In genomic region chr14:55122441-55122986, GRCh38 we compare ENCODE assay signal across 9 cellular contexts. TPM values are rescaled to one million over a fixed set of nuclear protein-coding genes. Genes with fewer than 3 reads are reported as not detected.
DNase-seq lines count a peak whose midpoint lies in the region; ATAC-seq and TF ChIP-seq lines count a peak whose summit lies in the region.
"Had no signal": no experiment of that assay in that cellular context is flagged by ENCODE, and none has a peak within 500 bp of the region (broad histone marks: within the 10 kb centered on the region; RNA-seq: fewer than 3 reads in every experiment).

No MANE protein-coding gene starts in this region.

- H3K27ac ChIP-seq in breast epithelium: peak overlapping the region; percentile 71 to 79
- peak overlapping the region; percentile 35 to 65 for H3K27ac ChIP-seq in lung (ENCODE audit: low read depth in 1 of 2, low read length in 1 of 2)
- H3K27ac ChIP-seq in urinary bladder (ENCODE audit: low read depth): peak overlapping the region; percentile 44
- H3K27ac ChIP-seq: right lobe of liver had no signal

- DNase-seq in NCI-H2196 (lab: John Stamatoyannopoulos, UW; ENCODE audit: unreplicated experiment) (peak; percentile 44), NCI-H2196 treated with DMSO at 0.1 percent for 48 hours (lab: John Stamatoyannopoulos, UW; ENCODE audit: unreplicated experiment) (no peak), breast epithelium (ENCODE audit: low spot score in 2 of 2) (peak in 1 of 2 donors; percentile 50), lung (ENCODE audit: low spot score) (peak; percentile 53), NCI-H1092 treated with DMSO at 0.1 percent for 48 hours (lab: John Stamatoyannopoulos, UW) (no peak), hippocampal formation (lab: John Stamatoyannopoulos, UW) (no peak), GDM1 (lab: John Stamatoyannopoulos, UW) (no peak)
- DNase-seq: right lobe of liver had no signal

- ATAC-seq in lung (ENCODE audit: insufficient read depth, low FRiP score): no peak

- H3K4me1 ChIP-seq in breast epithelium: peaks cover 9 to 17% of the 10 kb centered on the region in 2 donors
- H3K4me1 ChIP-seq in lung (ENCODE audit: control insufficient read depth in 2 of 2, insufficient read depth in 2 of 2, low read length in 2 of 2): peaks cover 18 to 31% of the 10 kb centered on the region in 2 donors
- peaks cover 3% of the 10 kb centered on the region for H3K4me1 ChIP-seq in urinary bladder (ENCODE audit: insufficient read depth)
- H3K4me1 ChIP-seq: right lobe of liver had no signal

- H3K4me3 ChIP-seq in breast epithelium: no peak overlapping the region
- no peak overlapping the region for H3K4me3 ChIP-seq in lung
- no peak overlapping the region for H3K4me3 ChIP-seq in urinary bladder (ENCODE audit: low read depth, low read length)
- H3K4me3 ChIP-seq: right lobe of liver had no signal

- WGBS in lung, 2 donors: 53 to 76% methylated on average over 8 of the region's 8 CpGs
- WGBS in urinary bladder: 30% methylated on average over 8 of the region's 8 CpGs

- no peaks in the 10 kb centered on the region for H3K9me3 ChIP-seq in breast epithelium
- no peaks in the 10 kb centered on the region for H3K9me3 ChIP-seq in lung (ENCODE audit: control insufficient read depth in 2 of 2, insufficient read depth in 1 of 2, low read length in 1 of 2)
- H3K9me3 ChIP-seq: right lobe of liver had no signal

- intact Hi-C loops in breast epithelium (cut with DNase I; ENCODE audit: low total_unique reads): no loop called here

- H3K36me3 ChIP-seq in breast epithelium (no peaks in the 10 kb centered on the region), lung (ENCODE audit: control insufficient read depth in 2 of 2, insufficient read depth in 2 of 2, low read length in 2 of 2) (no peaks in the 10 kb centered on the region), urinary bladder (ENCODE audit: insufficient read depth) (no peaks in the 10 kb centered on the region)
- H3K36me3 ChIP-seq: right lobe of liver had no signal

- TF ChIP-seq CTCF in breast epithelium (IDR thresholded peaks at IDR 0.05): no peak
- no peak for TF ChIP-seq CTCF in lung (IDR thresholded peaks at IDR 0.05; ENCODE audit: control extremely low read depth, extremely low read depth)

- TF ChIP-seq POLR2A in breast epithelium (IDR thresholded peaks at IDR 0.05): no peak

- H3K27me3 ChIP-seq in breast epithelium (no peaks in the 10 kb centered on the region), lung (ENCODE audit: control insufficient read depth, insufficient read depth) (no peaks in the 10 kb centered on the region)
- H3K27me3 ChIP-seq: right lobe of liver had no signal

RNA-seq across cellular contexts. Expression of gene LGALS3, which starts 6.5 kb away (rescaled TPM):
- 100 to 1,000 TPM; 293 to 580 (median 571) TPM for total RNA-seq in breast epithelium
- 100 to 1,000 TPM; 166 to 373 TPM for total RNA-seq in lung
- polyA plus RNA-seq in lung: 100 to 1,000 TPM; 512 to 875 TPM
- 81.3 TPM for total RNA-seq in urinary bladder
- 427 TPM for polyA plus RNA-seq in urinary bladder

Comparison
In these comparisons a context has a peak if more than half of its experiments do, and no peak if none do; other contexts are left out.
1. DNase-seq: peak in NCI-H2196 (single experiment) and lung (single experiment); none in NCI-H2196 treated with DMSO at 0.1 percent for 48 hours (single experiment), NCI-H1092 treated with DMSO at 0.1 percent for 48 hours (single experiment), hippocampal formation (0 of 2) and GDM1 (single experiment).
2. Peak in every context shown above with its lines, with median percentiles within 50 percentile points of each other: H3K27ac ChIP-seq.